21 cellular contexts compared by ENCODE assay signal in the genomic region with DNA sequence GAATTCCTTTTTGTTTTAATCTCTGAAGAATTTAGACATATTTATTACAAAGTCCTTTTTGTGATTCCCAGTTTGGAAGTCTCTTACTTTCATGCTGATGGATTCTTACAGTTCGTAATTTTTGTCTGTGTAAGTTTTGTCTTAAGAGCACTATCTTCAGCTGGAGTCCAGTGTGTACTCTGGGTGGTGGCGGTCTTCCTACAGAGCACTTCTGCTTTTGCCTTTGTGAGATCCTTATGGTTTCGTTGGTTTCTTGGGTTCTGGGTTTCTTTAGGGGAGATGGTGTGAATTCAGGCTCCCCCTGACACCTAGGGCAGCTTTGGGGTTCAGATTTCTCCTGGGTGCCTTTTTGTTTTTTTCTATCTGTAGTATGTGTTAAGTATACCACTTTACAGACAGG.
"Had no signal": no experiment of that assay in that cellular context is flagged by ENCODE, and none has a peak within 500 bp of the region (broad histone marks: within the 10 kb centered on the region; RNA-seq: fewer than 3 reads in every experiment).

No MANE protein-coding gene starts in this region.

- H3K4me3 Mint-ChIP-seq: effector memory CD8-positive, alpha-beta T cell; natural killer cell; neural crest cell; stimulated activated naive B cell treated with anti-CD40 and anti-IgM and Interleukin-4, amounts not matched to agents 10 μg/mL and 1 μg/mL and 100 μg/mL, for 72 hours; stimulated activated naive CD8-positive, alpha-beta T cell treated with anti-CD3 and anti-CD28 coated beads, Interleukin-15, amount 100 ng/mL, for 72 hours had no signal

- DNase-seq: effector memory CD8-positive, alpha-beta T cell; gastrocnemius medialis; heart right ventricle; hypothalamus; kidney glomerular epithelial cell; mammary epithelial cell; natural killer cell; posterior cingulate gyrus; sigmoid colon; stimulated activated CD4-positive, alpha-beta T cell treated with anti-CD3 and anti-CD28 coated beads, Interleukin-2, amount 100 ng/mL, for 24 hours; stimulated activated CD4-positive, alpha-beta T cell treated with anti-CD3 and anti-CD28 coated beads, Interleukin-4, amount 100 ng/mL, for 4 hours; stimulated activated naive B cell treated with anti-CD40 and anti-IgM and Interleukin-4, amounts not matched to agents 10 μg/mL and 1 μg/mL and 100 μg/mL, for 72 hours; stimulated activated naive CD8-positive, alpha-beta T cell treated with anti-CD3 and anti-CD28 coated beads, Interleukin-15, amount 100 ng/mL, for 72 hours; testis; upper lobe of right lung had no signal

- H3K9me3 Mint-ChIP-seq: effector memory CD8-positive, alpha-beta T cell; natural killer cell; neural crest cell; stimulated activated naive B cell treated with anti-CD40 and anti-IgM and Interleukin-4, amounts not matched to agents 10 μg/mL and 1 μg/mL and 100 μg/mL, for 72 hours; stimulated activated naive CD8-positive, alpha-beta T cell treated with anti-CD3 and anti-CD28 coated beads, Interleukin-15, amount 100 ng/mL, for 72 hours had no signal

- H3K27ac ChIP-seq: epithelial cell of prostate, esophagus muscularis mucosa, gastrocnemius medialis, heart right ventricle, sigmoid colon, skin epidermis, testis, tibial nerve, upper lobe of right lung, vagina had no signal

- H3K27me3 ChIP-seq: esophagus muscularis mucosa, gastrocnemius medialis, heart right ventricle, sigmoid colon, testis, tibial nerve, upper lobe of right lung, vagina had no signal

- H3K36me3 Mint-ChIP-seq: natural killer cell; stimulated activated naive B cell treated with anti-CD40 and anti-IgM and Interleukin-4, amounts not matched to agents 10 μg/mL and 1 μg/mL and 100 μg/mL, for 72 hours had no signal

- ATAC-seq: effector memory CD8-positive, alpha-beta T cell; gastrocnemius medialis; heart right ventricle; natural killer cell; stimulated activated naive B cell treated with anti-CD40 and anti-IgM and Interleukin-4, amounts not matched to agents 10 μg/mL and 1 μg/mL and 100 μg/mL, for 72 hours; stimulated activated naive CD8-positive, alpha-beta T cell treated with anti-CD3 and anti-CD28 coated beads, Interleukin-15, amount 100 ng/mL, for 72 hours; upper lobe of right lung had no signal

- H3K27ac Mint-ChIP-seq: natural killer cell; stimulated activated naive B cell treated with anti-CD40 and anti-IgM and Interleukin-4, amounts not matched to agents 10 μg/mL and 1 μg/mL and 100 μg/mL, for 72 hours; stimulated activated naive CD8-positive, alpha-beta T cell treated with anti-CD3 and anti-CD28 coated beads, Interleukin-15, amount 100 ng/mL, for 72 hours had no signal

- H3K4me1 Mint-ChIP-seq: natural killer cell; neural crest cell; stimulated activated naive B cell treated with anti-CD40 and anti-IgM and Interleukin-4, amounts not matched to agents 10 μg/mL and 1 μg/mL and 100 μg/mL, for 72 hours; stimulated activated naive CD8-positive, alpha-beta T cell treated with anti-CD3 and anti-CD28 coated beads, Interleukin-15, amount 100 ng/mL, for 72 hours had no signal

- H3K4me1 ChIP-seq: esophagus muscularis mucosa, gastrocnemius medialis, heart right ventricle, sigmoid colon, testis, tibial nerve, upper lobe of right lung, vagina had no signal

- H3K27me3 Mint-ChIP-seq: effector memory CD8-positive, alpha-beta T cell; stimulated activated naive B cell treated with anti-CD40 and anti-IgM and Interleukin-4, amounts not matched to agents 10 μg/mL and 1 μg/mL and 100 μg/mL, for 72 hours; stimulated activated naive CD8-positive, alpha-beta T cell treated with anti-CD3 and anti-CD28 coated beads, Interleukin-15, amount 100 ng/mL, for 72 hours had no signal

- H3K4me3 ChIP-seq: esophagus muscularis mucosa, gastrocnemius medialis, heart right ventricle, sigmoid colon, skin epidermis, testis, tibial nerve, upper lobe of right lung, vagina had no signal

- H3K9me3 ChIP-seq: esophagus muscularis mucosa, gastrocnemius medialis, heart right ventricle, sigmoid colon, testis, tibial nerve, upper lobe of right lung, vagina had no signal

- H3K36me3 ChIP-seq: esophagus muscularis mucosa, gastrocnemius medialis, heart right ventricle, sigmoid colon, tibial nerve, upper lobe of right lung, vagina had no signal
